ENCODE assay signal across 12 cellular contexts in the genomic region with DNA sequence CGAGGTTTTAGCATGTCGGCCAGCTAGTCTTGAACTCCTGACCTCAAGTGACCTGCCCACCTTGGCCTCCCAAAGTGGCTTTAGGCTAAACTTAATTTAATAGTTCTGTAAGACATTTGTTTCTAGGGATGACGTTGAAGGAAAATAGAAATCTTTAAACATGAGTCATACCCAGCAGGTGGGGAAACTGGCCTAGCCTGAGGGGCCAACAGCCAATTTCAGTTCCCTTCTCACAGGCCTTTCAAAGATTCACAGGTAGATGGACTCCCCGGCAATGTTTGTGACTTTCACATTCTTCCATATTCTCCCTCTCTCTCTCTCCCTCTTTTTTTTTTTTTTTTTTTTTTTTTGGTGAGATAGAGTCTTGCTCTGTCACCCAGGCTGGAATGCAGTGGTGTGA. TPM values are rescaled to one million over a fixed set of nuclear protein-coding genes. Genes with fewer than 3 reads are reported as not detected.
DNase-seq lines count a peak whose midpoint lies in the region; ATAC-seq and TF ChIP-seq lines count a peak whose summit lies in the region.
"Had no signal": no experiment of that assay in that cellular context is flagged by ENCODE, and none has a peak within 500 bp of the region (broad histone marks: within the 10 kb centered on the region; RNA-seq: fewer than 3 reads in every experiment).

No MANE protein-coding gene starts in this region.

- no peaks in the 10 kb centered on the region for H3K36me3 ChIP-seq in GM23338 (ENCODE audit: insufficient read depth)
- peaks cover 5% of the 10 kb centered on the region for H3K36me3 ChIP-seq in OCI-LY3 (replicated peaks; ENCODE audit: low read depth, low read length)
- H3K36me3 ChIP-seq in esophagus muscularis mucosa = no peaks in the 10 kb centered on the region
- H3K36me3 ChIP-seq: heart left ventricle had no signal

- H3K4me1 ChIP-seq in GM23338 (ENCODE audit: insufficient read depth) (no peaks in the 10 kb centered on the region), OCI-LY3 (ENCODE audit: low read length) (peaks cover 14% of the 10 kb centered on the region), esophagus muscularis mucosa (no peaks in the 10 kb centered on the region)

- peaks cover 2% of the 10 kb centered on the region for H3K27me3 Mint-ChIP-seq in GM23338 (ENCODE audit: insufficient read depth, low read depth, poor library complexity)

- no peak overlapping the region for H3K4me3 Mint-ChIP-seq in GM23338
- H3K4me3 Mint-ChIP-seq: activated naive CD8-positive, alpha-beta T cell treated with anti-CD3 and anti-CD28 coated beads, Interleukin-2, amount 10 ng/mL, durations not matched to agents 7 days and 5 days had no signal

- intact Hi-C loops in esophagus muscularis mucosa (cut with DNase I) = no loop called here

- H3K79me2 ChIP-seq in GM23338 (replicated peaks; ENCODE audit: insufficient read depth) (no peaks in the 10 kb centered on the region), OCI-LY3 (ENCODE audit: low read length) (no peaks in the 10 kb centered on the region)

- H3K27me3 ChIP-seq in GM23338 (ENCODE audit: insufficient read depth) (no peaks in the 10 kb centered on the region), OCI-LY3 (ENCODE audit: low read depth, low read length) (no peaks in the 10 kb centered on the region), esophagus muscularis mucosa (no peaks in the 10 kb centered on the region)
- H3K27me3 ChIP-seq: heart left ventricle had no signal

- H3K9me3 Mint-ChIP-seq in GM23338 = peaks cover 12% of the 10 kb centered on the region; the same call in 2 of the 3 replicates

- H2AFZ ChIP-seq in GM23338 (no peak overlapping the region), OCI-LY3 (ENCODE audit: low read depth, low read length) (no peak overlapping the region)

- WGBS in esophagus muscularis mucosa = 77% methylated on average over 4 of the region's 4 CpGs

- no peaks in the 10 kb centered on the region for H3K9me2 ChIP-seq in GM23338 (ENCODE audit: insufficient read depth)

- H3K27ac ChIP-seq in GM23338 (ENCODE audit: low read depth) (no peak overlapping the region), OCI-LY3 (ENCODE audit: low read length) (peak overlapping the region; percentile 48), esophagus muscularis mucosa (replicated peaks in 1 of 4) (no peak overlapping the region)
- H3K27ac ChIP-seq: heart left ventricle had no signal

- TF ChIP-seq CTCF in GM23338 (conservative IDR thresholded peaks at IDR 0.05; ENCODE audit: low read depth in 2 of 2) = no peak
- TF ChIP-seq CTCF in OCI-LY3 (IDR thresholded peaks at IDR 0.05; ENCODE audit: low read depth, low read length) = no peak
- no peak for TF ChIP-seq CTCF in epithelial cell of esophagus (IDR thresholded peaks at IDR 0.05; ENCODE audit: insufficient read depth, low read depth, low read length, missing control alignments)
- no peak for TF ChIP-seq CTCF in esophagus muscularis mucosa (IDR thresholded peaks at IDR 0.05)

- H3K4me1 Mint-ChIP-seq in GM23338 = no peaks in the 10 kb centered on the region; the same call in 2 of the 3 replicates

- DNase-seq in EL (peak; percentile 28), GM23338 (ENCODE audit: low spot score) (peak; percentile 57), epithelial cell of esophagus (ENCODE audit: low read depth) (peak; percentile 68), NCI-H1105 (lab: John Stamatoyannopoulos, UW) (no peak), esophagus muscularis mucosa (ENCODE audit: extremely low spot score) (no peak), NCI-H345 (lab: John Stamatoyannopoulos, UW) (no peak)
- DNase-seq: activated CD8-positive, alpha-beta memory T cell treated with anti-CD3 and anti-CD28 coated beads, Interleukin-2, amount 50 U/mL, for 4 hours; activated naive CD8-positive, alpha-beta T cell treated with anti-CD3 and anti-CD28 coated beads, Interleukin-2, amount 10 ng/mL, durations not matched to agents 7 days and 5 days; heart left ventricle; NCI-H187 had no signal

- no peak overlapping the region for H3K9ac ChIP-seq in OCI-LY3 (ENCODE audit: low read length)

- ATAC-seq in GM23338 (no peak), GM21447 (IDR thresholded peaks at IDR 0.05; ENCODE audit: unreplicated experiment) (no peak)
- ATAC-seq: heart left ventricle had no signal

- no peak for TF ChIP-seq EP300 in esophagus muscularis mucosa (IDR thresholded peaks at IDR 0.05)

- no peak overlapping the region for H3K4me3 ChIP-seq in GM23338
- H3K4me3 ChIP-seq in OCI-LY3 (ENCODE audit: low read length) = no peak overlapping the region
- H3K4me3 ChIP-seq in epithelial cell of esophagus (ENCODE audit: low read length) = no peak overlapping the region
- H3K4me3 ChIP-seq in esophagus muscularis mucosa = no peak overlapping the region
- H3K4me3 ChIP-seq: heart left ventricle had no signal

- H3F3A ChIP-seq in GM23338 (replicated peaks; ENCODE audit: low read depth) = no peaks in the 10 kb centered on the region

- TF ChIP-seq POLR2A in esophagus muscularis mucosa (IDR thresholded peaks at IDR 0.05; ENCODE audit: low read depth) = no peak

- H4K20me1 ChIP-seq in GM23338 (replicated peaks; ENCODE audit: insufficient read depth) (no peaks in the 10 kb centered on the region), OCI-LY3 (ENCODE audit: insufficient read depth, low read length) (no peaks in the 10 kb centered on the region)

- no peak overlapping the region for H3K27ac Mint-ChIP-seq in GM23338
- H3K27ac Mint-ChIP-seq: activated naive CD8-positive, alpha-beta T cell treated with anti-CD3 and anti-CD28 coated beads, Interleukin-2, amount 10 ng/mL, durations not matched to agents 7 days and 5 days had no signal

- peaks cover 2% of the 10 kb centered on the region; the same call in 1 of the 3 replicates for H3K36me3 Mint-ChIP-seq in GM23338 (ENCODE audit: low read depth)

- H3K4me2 ChIP-seq in GM23338 = no peak overlapping the region
- H3K4me2 ChIP-seq in OCI-LY3 (ENCODE audit: low read length) = peak overlapping the region; percentile 27; the same call in 1 of the 2 replicates

- H3K9me3 ChIP-seq in OCI-LY3 (ENCODE audit: insufficient read depth, low read length) = peaks cover 20% of the 10 kb centered on the region; the same call in 1 of the 2 replicates
- no peaks in the 10 kb centered on the region for H3K9me3 ChIP-seq in esophagus muscularis mucosa

RNA-seq across cellular contexts. Expression of gene ITPRIPL2, which starts 18.1 kb away (rescaled TPM):
- total RNA-seq in GM23338 (2014; rRNA removed; shearing (Covaris generic)) = 5.7 and 8.3 TPM in 2 replicates
- polyA plus RNA-seq in GM23338 (2016; fragmentation: Nextera tagmentation; extraction: Ambion mirVana) = 0.94 TPM in 2 replicates
- total RNA-seq in esophagus muscularis mucosa = 100 to 1,000 TPM in 1 of 4 donors, 10 to 100 TPM in 3; 56.1 to 111 (median 83.2) TPM

RNA-seq across cellular contexts. Expression of gene COQ7, which starts 28.3 kb away (rescaled TPM):
- total RNA-seq in GM23338 (2014; rRNA removed; shearing (Covaris generic)) = 17.4 and 17.9 TPM in 2 replicates
- 19.3 and 21.7 TPM in 2 replicates for polyA plus RNA-seq in GM23338 (2016; fragmentation: Nextera tagmentation; extraction: Ambion mirVana)
- total RNA-seq in esophagus muscularis mucosa = 10 to 100 TPM; 19.1 to 31.2 (median 28.8) TPM

Comparison
In these comparisons a context has a peak if more than half of its experiments do, and no peak if none do; other contexts are left out.
1. DNase-seq: peak in EL (single experiment), GM23338 (single experiment) and epithelial cell of esophagus (single experiment); none in NCI-H1105 (single experiment), esophagus muscularis mucosa (single experiment) and NCI-H345 (single experiment).